In the genomic region with DNA sequence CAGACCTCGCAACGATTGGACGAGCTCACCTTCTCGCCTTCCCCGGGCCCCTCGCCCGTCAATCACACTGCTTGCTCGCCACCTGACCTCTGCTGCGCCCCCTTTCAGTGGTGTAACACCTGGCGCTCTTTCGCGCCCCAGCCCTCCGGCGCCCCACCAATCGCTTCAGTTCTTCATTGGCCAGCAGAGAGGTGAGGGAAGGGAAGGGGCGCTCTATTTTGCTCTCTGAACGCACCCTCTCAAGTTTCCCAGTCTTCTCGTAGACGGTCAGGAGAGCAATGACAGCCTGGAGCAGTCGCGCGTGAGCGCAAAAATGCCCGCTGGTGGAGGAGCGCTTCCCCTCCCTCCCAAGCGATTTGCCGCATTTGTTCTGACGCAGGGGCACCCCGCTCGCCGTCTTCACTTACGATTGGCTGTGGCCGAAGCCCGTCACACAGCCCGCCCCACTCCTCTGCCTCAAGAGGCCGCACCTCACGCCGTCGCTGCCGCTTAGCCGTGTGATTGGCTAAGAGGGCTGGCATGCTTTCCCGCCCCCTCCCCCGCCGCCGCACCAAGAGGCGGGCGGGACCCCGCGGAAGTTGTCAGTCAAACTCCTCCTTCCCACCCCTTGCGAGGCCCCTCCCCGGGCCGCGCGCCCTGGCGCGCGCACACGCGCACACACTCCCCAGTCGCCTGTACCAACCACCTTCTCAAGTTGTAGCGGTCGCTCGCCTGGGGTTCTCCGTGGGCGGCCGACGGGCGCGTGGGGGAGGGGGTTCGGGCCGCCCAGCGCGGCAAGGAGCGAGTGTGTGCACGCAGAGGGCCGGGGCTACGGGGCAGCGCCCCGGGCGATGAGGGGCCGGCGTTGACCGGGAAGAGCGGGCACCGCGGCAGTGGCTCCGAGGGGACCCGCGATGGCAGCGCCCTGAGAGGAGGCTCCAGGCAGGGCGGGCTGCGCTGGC, we compare ENCODE assay signal across 1 cellular context.
TF ChIP-seq lines count a peak whose summit lies in the region.

A gene (plus strand): TSS at position 667 of the 941 bp plus-strand sequence. CDS start 701 bp downstream, outside the sequence.

TF ChIP-seq in K562, 482 proteins besides CTCF, POLR2A, EP300 and RAD21 (continued from another document and continues in another):
- TF ChIP-seq, protein P1, sequence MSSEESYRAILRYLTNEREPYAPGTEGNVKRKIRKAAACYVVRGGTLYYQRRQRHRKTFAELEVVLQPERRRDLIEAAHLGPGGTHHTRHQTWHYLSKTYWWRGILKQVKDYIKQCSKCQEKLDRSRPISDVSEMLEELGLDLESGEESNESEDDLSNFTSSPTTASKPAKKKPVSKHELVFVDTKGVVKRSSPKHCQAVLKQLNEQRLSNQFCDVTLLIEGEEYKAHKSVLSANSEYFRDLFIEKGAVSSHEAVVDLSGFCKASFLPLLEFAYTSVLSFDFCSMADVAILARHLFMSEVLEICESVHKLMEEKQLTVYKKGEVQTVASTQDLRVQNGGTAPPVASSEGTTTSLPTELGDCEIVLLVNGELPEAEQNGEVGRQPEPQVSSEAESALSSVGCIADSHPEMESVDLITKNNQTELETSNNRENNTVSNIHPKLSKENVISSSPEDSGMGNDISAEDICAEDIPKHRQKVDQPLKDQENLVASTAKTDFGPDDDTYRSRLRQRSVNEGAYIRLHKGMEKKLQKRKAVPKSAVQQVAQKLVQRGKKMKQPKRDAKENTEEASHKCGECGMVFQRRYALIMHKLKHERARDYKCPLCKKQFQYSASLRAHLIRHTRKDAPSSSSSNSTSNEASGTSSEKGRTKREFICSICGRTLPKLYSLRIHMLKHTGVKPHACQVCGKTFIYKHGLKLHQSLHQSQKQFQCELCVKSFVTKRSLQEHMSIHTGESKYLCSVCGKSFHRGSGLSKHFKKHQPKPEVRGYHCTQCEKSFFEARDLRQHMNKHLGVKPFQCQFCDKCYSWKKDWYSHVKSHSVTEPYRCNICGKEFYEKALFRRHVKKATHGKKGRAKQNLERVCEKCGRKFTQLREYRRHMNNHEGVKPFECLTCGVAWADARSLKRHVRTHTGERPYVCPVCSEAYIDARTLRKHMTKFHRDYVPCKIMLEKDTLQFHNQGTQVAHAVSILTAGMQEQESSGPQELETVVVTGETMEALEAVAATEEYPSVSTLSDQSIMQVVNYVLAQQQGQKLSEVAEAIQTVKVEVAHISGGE (CRISPR knock-in tag; IDR thresholded peaks at IDR 0.05): no peak
- TF ChIP-seq ZC3H11A (IDR thresholded peaks at IDR 0.05; ENCODE audit: low read depth, low read length) (no peak), ZNF263 (CRISPR knock-in tag; IDR thresholded peaks at IDR 0.05; ENCODE audit: borderline replicate concordance) (no peak; the same call in 1 of the 2 replicates), IFI16 (CRISPR knock-in tag; IDR thresholded peaks at IDR 0.05) (no peak), TCF7 (IDR thresholded peaks at IDR 0.05; ENCODE audit: borderline replicate concordance) (peak; percentile 63), NR2C1 (IDR thresholded peaks at IDR 0.05) (no peak), NR2C1 (tag; IDR thresholded peaks at IDR 0.05) (peak; percentile 38; the same call in 1 of the 2 replicates), PCBP1 (IDR thresholded peaks at IDR 0.05; ENCODE audit: low read depth, low read length, poor library complexity, severe bottlenecking) (peak; percentile 72), NEUROD1 (IDR thresholded peaks at IDR 0.05; ENCODE audit: borderline replicate concordance, low read depth, low read length, partially characterized antibody) (peak; percentile 96), RBM15 (IDR thresholded peaks at IDR 0.05; ENCODE audit: insufficient read depth, low read length) (no peak), KDM4B (IDR thresholded peaks at IDR 0.05; ENCODE audit: borderline replicate concordance in 2 of 2, low read depth in 1 of 2) (no peak), TCFL5 (CRISPR knock-in tag; conservative IDR thresholded peaks at IDR 0.05) (no peak), ARID1B (IDR thresholded peaks at IDR 0.05) (peak; percentile 47; the same call in 1 of the 2 replicates), SIN3B (IDR thresholded peaks at IDR 0.05; ENCODE audit: low read depth) (peak; percentile 72; the same call in 1 of the 2 replicates), ZNF780A (CRISPR knock-in tag; IDR thresholded peaks at IDR 0.05) (no peak), POLR2G (IDR thresholded peaks at IDR 0.05; ENCODE audit: low read depth, low read length) (peak; percentile 88), HLTF (IDR thresholded peaks at IDR 0.05) (peak; percentile 69; the same call in 1 of the 2 replicates), MBD2 (IDR thresholded peaks at IDR 0.05; ENCODE audit: borderline replicate concordance, low read depth) (peak; percentile 98), POLR3A (IDR thresholded peaks at IDR 0.05; ENCODE audit: borderline replicate concordance, extremely low read depth, insufficient read depth, insufficient read length) (no peak), PPARD (CRISPR knock-in tag; IDR thresholded peaks at IDR 0.05) (no peak), SAFB (IDR thresholded peaks at IDR 0.05; ENCODE audit: borderline replicate concordance, low read depth, low read length) (peak; percentile 86), BHLHE40 (IDR thresholded peaks at IDR 0.05; ENCODE audit: low read length) (peak; percentile 63), ZSCAN29 (IDR thresholded peaks at IDR 0.05) (peak; percentile 22; the same call in 1 of the 2 replicates), FOXK2 (conservative IDR thresholded peaks at IDR 0.05 in 1 of 2, IDR thresholded peaks at IDR 0.05 in 1 of 2; ENCODE audit: low read depth in 2 of 2) (peak in 1 of 2 experiments; percentile 32; a peak in 3 of 4 replicates), KLF16 (IDR thresholded peaks at IDR 0.05) (no peak; the same call in 1 of the 2 replicates), PHF21A (IDR thresholded peaks at IDR 0.05; ENCODE audit: borderline replicate concordance, low read depth) (peak; percentile 91)
- TF ChIP-seq, protein P2, sequence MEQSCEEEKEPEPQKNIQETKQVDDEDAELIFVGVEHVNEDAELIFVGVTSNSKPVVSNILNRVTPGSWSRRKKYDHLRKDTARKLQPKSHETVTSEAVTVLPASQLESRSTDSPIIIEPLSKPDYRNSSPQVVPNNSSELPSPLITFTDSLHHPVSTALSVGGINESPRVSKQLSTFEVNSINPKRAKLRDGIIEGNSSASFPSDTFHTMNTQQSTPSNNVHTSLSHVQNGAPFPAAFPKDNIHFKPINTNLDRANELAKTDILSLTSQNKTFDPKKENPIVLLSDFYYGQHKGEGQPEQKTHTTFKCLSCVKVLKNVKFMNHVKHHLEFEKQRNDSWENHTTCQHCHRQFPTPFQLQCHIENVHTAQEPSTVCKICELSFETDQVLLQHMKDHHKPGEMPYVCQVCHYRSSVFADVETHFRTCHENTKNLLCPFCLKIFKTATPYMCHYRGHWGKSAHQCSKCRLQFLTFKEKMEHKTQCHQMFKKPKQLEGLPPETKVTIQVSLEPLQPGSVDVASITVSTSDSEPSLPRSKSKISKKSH (CRISPR knock-in tag; IDR thresholded peaks at IDR 0.05): no peak
- TF ChIP-seq, protein P3, sequence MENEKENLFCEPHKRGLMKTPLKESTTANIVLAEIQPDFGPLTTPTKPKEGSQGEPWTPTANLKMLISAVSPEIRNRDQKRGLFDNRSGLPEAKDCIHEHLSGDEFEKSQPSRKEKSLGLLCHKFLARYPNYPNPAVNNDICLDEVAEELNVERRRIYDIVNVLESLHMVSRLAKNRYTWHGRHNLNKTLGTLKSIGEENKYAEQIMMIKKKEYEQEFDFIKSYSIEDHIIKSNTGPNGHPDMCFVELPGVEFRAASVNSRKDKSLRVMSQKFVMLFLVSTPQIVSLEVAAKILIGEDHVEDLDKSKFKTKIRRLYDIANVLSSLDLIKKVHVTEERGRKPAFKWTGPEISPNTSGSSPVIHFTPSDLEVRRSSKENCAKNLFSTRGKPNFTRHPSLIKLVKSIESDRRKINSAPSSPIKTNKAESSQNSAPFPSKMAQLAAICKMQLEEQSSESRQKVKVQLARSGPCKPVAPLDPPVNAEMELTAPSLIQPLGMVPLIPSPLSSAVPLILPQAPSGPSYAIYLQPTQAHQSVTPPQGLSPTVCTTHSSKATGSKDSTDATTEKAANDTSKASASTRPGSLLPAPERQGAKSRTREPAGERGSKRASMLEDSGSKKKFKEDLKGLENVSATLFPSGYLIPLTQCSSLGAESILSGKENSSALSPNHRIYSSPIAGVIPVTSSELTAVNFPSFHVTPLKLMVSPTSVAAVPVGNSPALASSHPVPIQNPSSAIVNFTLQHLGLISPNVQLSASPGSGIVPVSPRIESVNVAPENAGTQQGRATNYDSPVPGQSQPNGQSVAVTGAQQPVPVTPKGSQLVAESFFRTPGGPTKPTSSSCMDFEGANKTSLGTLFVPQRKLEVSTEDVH (IDR thresholded peaks at IDR 0.05; ENCODE audit: low read depth, partially characterized antibody): peak; percentile 46
- TF ChIP-seq, protein P4, sequence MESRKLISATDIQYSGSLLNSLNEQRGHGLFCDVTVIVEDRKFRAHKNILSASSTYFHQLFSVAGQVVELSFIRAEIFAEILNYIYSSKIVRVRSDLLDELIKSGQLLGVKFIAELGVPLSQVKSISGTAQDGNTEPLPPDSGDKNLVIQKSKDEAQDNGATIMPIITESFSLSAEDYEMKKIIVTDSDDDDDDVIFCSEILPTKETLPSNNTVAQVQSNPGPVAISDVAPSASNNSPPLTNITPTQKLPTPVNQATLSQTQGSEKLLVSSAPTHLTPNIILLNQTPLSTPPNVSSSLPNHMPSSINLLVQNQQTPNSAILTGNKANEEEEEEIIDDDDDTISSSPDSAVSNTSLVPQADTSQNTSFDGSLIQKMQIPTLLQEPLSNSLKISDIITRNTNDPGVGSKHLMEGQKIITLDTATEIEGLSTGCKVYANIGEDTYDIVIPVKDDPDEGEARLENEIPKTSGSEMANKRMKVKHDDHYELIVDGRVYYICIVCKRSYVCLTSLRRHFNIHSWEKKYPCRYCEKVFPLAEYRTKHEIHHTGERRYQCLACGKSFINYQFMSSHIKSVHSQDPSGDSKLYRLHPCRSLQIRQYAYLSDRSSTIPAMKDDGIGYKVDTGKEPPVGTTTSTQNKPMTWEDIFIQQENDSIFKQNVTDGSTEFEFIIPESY (CRISPR knock-in tag; IDR thresholded peaks at IDR 0.05): 0 out of 2 replicates have a peak, but pooled peaks have one; percentile 12
- TF ChIP-seq, protein P5, sequence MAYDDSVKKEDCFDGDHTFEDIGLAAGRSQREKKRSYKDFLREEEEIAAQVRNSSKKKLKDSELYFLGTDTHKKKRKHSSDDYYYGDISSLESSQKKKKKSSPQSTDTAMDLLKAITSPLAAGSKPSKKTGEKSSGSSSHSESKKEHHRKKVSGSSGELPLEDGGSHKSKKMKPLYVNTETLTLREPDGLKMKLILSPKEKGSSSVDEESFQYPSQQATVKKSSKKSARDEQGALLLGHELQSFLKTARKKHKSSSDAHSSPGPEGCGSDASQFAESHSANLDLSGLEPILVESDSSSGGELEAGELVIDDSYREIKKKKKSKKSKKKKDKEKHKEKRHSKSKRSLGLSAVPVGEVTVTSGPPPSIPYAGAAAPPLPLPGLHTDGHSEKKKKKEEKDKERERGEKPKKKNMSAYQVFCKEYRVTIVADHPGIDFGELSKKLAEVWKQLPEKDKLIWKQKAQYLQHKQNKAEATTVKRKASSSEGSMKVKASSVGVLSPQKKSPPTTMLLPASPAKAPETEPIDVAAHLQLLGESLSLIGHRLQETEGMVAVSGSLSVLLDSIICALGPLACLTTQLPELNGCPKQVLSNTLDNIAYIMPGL (CRISPR knock-in tag; IDR thresholded peaks at IDR 0.05): peak; percentile 90; the same call in 1 of the 2 replicates
- TF ChIP-seq, protein P6, sequence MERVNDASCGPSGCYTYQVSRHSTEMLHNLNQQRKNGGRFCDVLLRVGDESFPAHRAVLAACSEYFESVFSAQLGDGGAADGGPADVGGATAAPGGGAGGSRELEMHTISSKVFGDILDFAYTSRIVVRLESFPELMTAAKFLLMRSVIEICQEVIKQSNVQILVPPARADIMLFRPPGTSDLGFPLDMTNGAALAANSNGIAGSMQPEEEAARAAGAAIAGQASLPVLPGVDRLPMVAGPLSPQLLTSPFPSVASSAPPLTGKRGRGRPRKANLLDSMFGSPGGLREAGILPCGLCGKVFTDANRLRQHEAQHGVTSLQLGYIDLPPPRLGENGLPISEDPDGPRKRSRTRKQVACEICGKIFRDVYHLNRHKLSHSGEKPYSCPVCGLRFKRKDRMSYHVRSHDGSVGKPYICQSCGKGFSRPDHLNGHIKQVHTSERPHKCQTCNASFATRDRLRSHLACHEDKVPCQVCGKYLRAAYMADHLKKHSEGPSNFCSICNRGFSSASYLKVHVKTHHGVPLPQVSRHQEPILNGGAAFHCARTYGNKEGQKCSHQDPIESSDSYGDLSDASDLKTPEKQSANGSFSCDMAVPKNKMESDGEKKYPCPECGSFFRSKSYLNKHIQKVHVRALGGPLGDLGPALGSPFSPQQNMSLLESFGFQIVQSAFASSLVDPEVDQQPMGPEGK (CRISPR knock-in tag; IDR thresholded peaks at IDR 0.05; ENCODE audit: borderline replicate concordance): no peak
- TF ChIP-seq, protein P7, sequence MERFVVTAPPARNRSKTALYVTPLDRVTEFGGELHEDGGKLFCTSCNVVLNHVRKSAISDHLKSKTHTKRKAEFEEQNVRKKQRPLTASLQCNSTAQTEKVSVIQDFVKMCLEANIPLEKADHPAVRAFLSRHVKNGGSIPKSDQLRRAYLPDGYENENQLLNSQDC (CRISPR knock-in tag; IDR thresholded peaks at IDR 0.05): 0 out of 2 replicates have a peak, but pooled peaks have one; percentile 10
- TF ChIP-seq, protein P8, sequence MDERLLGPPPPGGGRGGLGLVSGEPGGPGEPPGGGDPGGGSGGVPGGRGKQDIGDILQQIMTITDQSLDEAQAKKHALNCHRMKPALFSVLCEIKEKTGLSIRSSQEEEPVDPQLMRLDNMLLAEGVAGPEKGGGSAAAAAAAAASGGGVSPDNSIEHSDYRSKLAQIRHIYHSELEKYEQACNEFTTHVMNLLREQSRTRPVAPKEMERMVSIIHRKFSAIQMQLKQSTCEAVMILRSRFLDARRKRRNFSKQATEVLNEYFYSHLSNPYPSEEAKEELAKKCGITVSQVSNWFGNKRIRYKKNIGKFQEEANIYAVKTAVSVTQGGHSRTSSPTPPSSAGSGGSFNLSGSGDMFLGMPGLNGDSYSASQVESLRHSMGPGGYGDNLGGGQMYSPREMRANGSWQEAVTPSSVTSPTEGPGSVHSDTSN (CRISPR knock-in tag; IDR thresholded peaks at IDR 0.05; ENCODE audit: low read depth): peak; percentile 94
- TF ChIP-seq, protein P8 (tag; conservative IDR thresholded peaks at IDR 0.05; ENCODE audit: low read depth): peak; percentile 97
